ENCODE assay signal across 23 cellular contexts in the genomic region with DNA sequence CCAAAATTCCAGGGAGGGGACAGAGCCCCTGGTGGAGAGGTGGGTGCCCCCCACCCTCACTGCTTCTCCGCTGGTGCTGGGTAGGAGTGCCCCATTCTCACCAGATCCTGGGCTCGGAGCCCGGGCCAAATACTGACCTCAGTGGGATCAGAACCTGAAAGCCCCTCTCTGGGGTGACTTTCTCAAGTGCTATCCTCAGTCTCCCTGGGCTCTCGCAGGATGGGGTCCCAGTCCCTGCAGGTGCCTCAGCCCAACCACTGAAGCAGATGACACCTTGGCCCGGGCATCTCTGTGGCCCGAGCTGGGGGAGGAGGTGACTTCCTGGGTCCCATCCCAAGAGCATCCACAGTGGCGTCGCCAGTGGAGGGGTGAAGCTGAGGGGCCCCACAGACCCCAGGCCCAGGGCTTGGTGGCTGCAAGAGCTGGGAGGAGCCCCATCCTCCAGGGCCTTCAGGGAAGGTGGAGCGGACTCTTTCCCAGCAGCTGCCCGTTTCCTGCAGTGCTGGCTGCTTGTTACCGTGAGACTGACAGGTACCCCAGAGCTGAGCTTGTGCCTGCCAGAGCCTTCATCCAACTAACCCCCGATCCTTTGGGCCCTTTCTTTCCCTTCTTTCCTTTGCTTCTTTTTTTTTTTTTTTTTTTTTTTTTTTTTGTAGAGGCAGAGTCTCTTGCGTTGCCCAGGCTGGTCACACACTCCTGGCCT.
"Had no signal": no experiment of that assay in that cellular context is flagged by ENCODE, and none has a peak within 500 bp of the region (broad histone marks: within the 10 kb centered on the region; RNA-seq: fewer than 3 reads in every experiment).

No MANE protein-coding gene starts in this region.

- ATAC-seq: activated CD8-positive, alpha-beta memory T cell treated with anti-CD3 and anti-CD28 coated beads, Interleukin-2, amount 10 ng/mL, durations not matched to agents 7 days and 5 days; effector memory CD8-positive, alpha-beta T cell; left ventricle myocardium superior; mucosa of descending colon; naive thymus-derived CD4-positive, alpha-beta T cell; right cardiac atrium; stimulated activated naive CD8-positive, alpha-beta T cell treated with anti-CD3 and anti-CD28 coated beads, Interleukin-15, amount 100 ng/mL, for 72 hours had no signal

- H3K36me3 ChIP-seq: brain microvascular endothelial cell, prostate gland had no signal

- H3K9me3 ChIP-seq: mucosa of descending colon, prostate gland had no signal

- H3K27ac Mint-ChIP-seq: activated CD8-positive, alpha-beta memory T cell treated with anti-CD3 and anti-CD28 coated beads, Interleukin-2, amount 10 ng/mL, durations not matched to agents 7 days and 5 days; activated T-cell treated with anti-CD3 and anti-CD28 coated beads, Interleukin-2, amount 50 U/mL, for 24 hours; stimulated activated naive CD8-positive, alpha-beta T cell treated with anti-CD3 and anti-CD28 coated beads, Interleukin-15, amount 100 ng/mL, for 72 hours; type B pancreatic cell had no signal

- DNase-seq: activated CD4-positive, alpha-beta T cell treated with anti-CD3 and anti-CD28 coated beads, Interleukin-2, amount 50 U/mL, for 48 hours; activated CD4-positive, CD25-positive, alpha-beta regulatory T cell treated with anti-CD3 and anti-CD28 coated beads, Interleukin-2, amount 50 U/mL, for 72 hours; activated CD8-positive, alpha-beta memory T cell treated with anti-CD3 and anti-CD28 coated beads, Interleukin-2, amount 10 ng/mL, durations not matched to agents 7 days and 5 days; activated gamma-delta T cell treated with Interleukin-2 at 50 U/mL for 16 hours; activated T-cell treated with anti-CD3 and anti-CD28 coated beads, Interleukin-2, amount 50 U/mL, for 24 hours; anterior cingulate cortex; brain microvascular endothelial cell; cerebellar nuclear complex; effector memory CD8-positive, alpha-beta T cell; head of caudate nucleus; kidney glomerular epithelial cell; mucosa of descending colon; naive thymus-derived CD4-positive, alpha-beta T cell; nucleus accumbens; right cardiac atrium; small intestine; stimulated activated naive CD8-positive, alpha-beta T cell treated with anti-CD3 and anti-CD28 coated beads, Interleukin-15, amount 100 ng/mL, for 72 hours had no signal

- H3K27ac ChIP-seq: brain microvascular endothelial cell, epithelial cell of prostate, prostate gland had no signal

- H3K27me3 Mint-ChIP-seq: effector memory CD8-positive, alpha-beta T cell had no signal

- H3K4me3 Mint-ChIP-seq: activated CD8-positive, alpha-beta memory T cell treated with anti-CD3 and anti-CD28 coated beads, Interleukin-2, amount 10 ng/mL, durations not matched to agents 7 days and 5 days; activated T-cell treated with anti-CD3 and anti-CD28 coated beads, Interleukin-2, amount 50 U/mL, for 24 hours; dendritic cell treated with granulocyte-macrophage colony-stimulating factor and Interleukin-4, amounts not matched to agents 40 ng/mL and 50 ng/mL, for 4 days; effector memory CD8-positive, alpha-beta T cell; memory B cell; stimulated activated naive CD8-positive, alpha-beta T cell treated with anti-CD3 and anti-CD28 coated beads, Interleukin-15, amount 100 ng/mL, for 72 hours; type B pancreatic cell had no signal

- H3K9me3 Mint-ChIP-seq: activated T-cell treated with anti-CD3 and anti-CD28 coated beads, Interleukin-2, amount 50 U/mL, for 24 hours; dendritic cell treated with granulocyte-macrophage colony-stimulating factor and Interleukin-4, amounts not matched to agents 40 ng/mL and 50 ng/mL, for 4 days; effector memory CD8-positive, alpha-beta T cell; memory B cell; naive thymus-derived CD4-positive, alpha-beta T cell; stimulated activated naive CD8-positive, alpha-beta T cell treated with anti-CD3 and anti-CD28 coated beads, Interleukin-15, amount 100 ng/mL, for 72 hours; type B pancreatic cell had no signal

- H3K36me3 Mint-ChIP-seq: activated CD8-positive, alpha-beta memory T cell treated with anti-CD3 and anti-CD28 coated beads, Interleukin-2, amount 10 ng/mL, durations not matched to agents 7 days and 5 days; memory B cell; naive thymus-derived CD4-positive, alpha-beta T cell; type B pancreatic cell had no signal

- H3K4me1 ChIP-seq: prostate gland had no signal

- H3K4me3 ChIP-seq: mucosa of descending colon, prostate gland had no signal
